1 cellular context compared by ENCODE assay signal in genomic region chr12:3872800-3873636, GRCh38.
A peak's percentile ranks its signal among the peaks of the same experiment; 100 is the strongest.
TF ChIP-seq lines count a peak whose summit lies in the region.

Gene PARP11, minus strand, starts transcription at chr12:3873399. Its CDS starts 170 bp downstream, at chr12:3873229.

TF ChIP-seq in HepG2, 621 proteins besides CTCF, POLR2A, EP300 and RAD21 (continued from another document and continues in another):
- no peak for TF ChIP-seq ZNF740 (CRISPR knock-in tag; IDR thresholded peaks at IDR 0.05)
- TF ChIP-seq NONO (IDR thresholded peaks at IDR 0.05), result no peak
- TF ChIP-seq NONO (CRISPR knock-in tag; conservative IDR thresholded peaks at IDR 0.05), result peak; percentile 39; the same call in 1 of the 2 replicates
- no peak for TF ChIP-seq JUND (CRISPR knock-in tag; IDR thresholded peaks at IDR 0.05)
- TF ChIP-seq ARID2 (CRISPR knock-in tag; IDR thresholded peaks at IDR 0.05; ENCODE audit: borderline replicate concordance), result no peak
- TF ChIP-seq ZNF7 (CRISPR knock-in tag; IDR thresholded peaks at IDR 0.05), result no peak
- TF ChIP-seq ZBTB7A (CRISPR knock-in tag; IDR thresholded peaks at IDR 0.05), result no peak
- TF ChIP-seq ZNF619 (CRISPR knock-in tag; IDR thresholded peaks at IDR 0.05), result no peak
- no peak for TF ChIP-seq ZBTB40 (IDR thresholded peaks at IDR 0.05)
- no peak for TF ChIP-seq ZBTB40 (CRISPR knock-in tag; IDR thresholded peaks at IDR 0.05)
- TF ChIP-seq NCOA2 (CRISPR knock-in tag; IDR thresholded peaks at IDR 0.05), result no peak
- no peak for TF ChIP-seq PLRG1 (conservative IDR thresholded peaks at IDR 0.05)
- peak; percentile 63 for TF ChIP-seq E2F1 (CRISPR knock-in tag; IDR thresholded peaks at IDR 0.05)
- TF ChIP-seq SP140L (CRISPR knock-in tag; IDR thresholded peaks at IDR 0.05; ENCODE audit: borderline replicate concordance), result no peak
- TF ChIP-seq HES4 (CRISPR knock-in tag; IDR thresholded peaks at IDR 0.05; ENCODE audit: borderline replicate concordance), result no peak
- 0 out of 2 replicates have a peak, but pooled peaks have one; percentile 40 for TF ChIP-seq HNF1B (CRISPR knock-in tag; IDR thresholded peaks at IDR 0.05)
- TF ChIP-seq TRAFD1 (CRISPR knock-in tag; IDR thresholded peaks at IDR 0.05; ENCODE audit: borderline replicate concordance), result no peak
- TF ChIP-seq GATAD1 (CRISPR knock-in tag; IDR thresholded peaks at IDR 0.05), result peak; percentile 51
- TF ChIP-seq ZNF605 (CRISPR knock-in tag; IDR thresholded peaks at IDR 0.05), result no peak
- TF ChIP-seq POLR2AphosphoS2 (IDR thresholded peaks at IDR 0.05; ENCODE audit: low read depth, low read length), result no peak
- peak; percentile 73; the same call in 1 of the 2 replicates for TF ChIP-seq ATF1 (CRISPR knock-in tag; IDR thresholded peaks at IDR 0.05)
- TF ChIP-seq ZNF570 (CRISPR knock-in tag; IDR thresholded peaks at IDR 0.05; ENCODE audit: borderline replicate concordance), result no peak
- no peak for TF ChIP-seq SYNCRIP (IDR thresholded peaks at IDR 0.05; ENCODE audit: insufficient read depth, low read depth, low read length)
- peak; percentile 71 for TF ChIP-seq NFYC (CRISPR knock-in tag; IDR thresholded peaks at IDR 0.05)
- TF ChIP-seq PRMT3 (CRISPR knock-in tag; IDR thresholded peaks at IDR 0.05; ENCODE audit: borderline replicate concordance, low read depth), result no peak
- no peak for TF ChIP-seq NKX3-1 (CRISPR knock-in tag; IDR thresholded peaks at IDR 0.05)
- TF ChIP-seq MATR3 (CRISPR knock-in tag; IDR thresholded peaks at IDR 0.05), result no peak
- TF ChIP-seq MIER3 (CRISPR knock-in tag; IDR thresholded peaks at IDR 0.05; ENCODE audit: borderline replicate concordance), result no peak
- no peak for TF ChIP-seq MED8 (CRISPR knock-in tag; IDR thresholded peaks at IDR 0.05; ENCODE audit: insufficient replicate concordance)
- no peak for TF ChIP-seq ZNF772 (CRISPR knock-in tag; IDR thresholded peaks at IDR 0.05)
- TF ChIP-seq KMT2B (CRISPR knock-in tag; IDR thresholded peaks at IDR 0.05), result peak; percentile 58
- TF ChIP-seq HDAC1 (CRISPR knock-in tag; IDR thresholded peaks at IDR 0.05), result peak; percentile 44; the same call in 1 of the 2 replicates
- TF ChIP-seq SPEN (CRISPR knock-in tag; IDR thresholded peaks at IDR 0.05; ENCODE audit: low read depth), result peak; percentile 30; the same call in 1 of the 2 replicates
- TF ChIP-seq ZC3H4 (CRISPR knock-in tag; IDR thresholded peaks at IDR 0.05; ENCODE audit: borderline replicate concordance), result no peak
- TF ChIP-seq ZNF274 (CRISPR knock-in tag; IDR thresholded peaks at IDR 0.05), result no peak
- peak; percentile 68 for TF ChIP-seq POLR2G (IDR thresholded peaks at IDR 0.05; ENCODE audit: low read depth, low read length)
- TF ChIP-seq RXRB (CRISPR knock-in tag; IDR thresholded peaks at IDR 0.05; ENCODE audit: borderline replicate concordance), result no peak
- TF ChIP-seq ZMAT3 (CRISPR knock-in tag; conservative IDR thresholded peaks at IDR 0.05), result 0 out of 2 replicates have a peak, but pooled peaks have one; percentile 30
- TF ChIP-seq FOXP4 (CRISPR knock-in tag; IDR thresholded peaks at IDR 0.05), result no peak
- TF ChIP-seq HIVEP1 (CRISPR knock-in tag; IDR thresholded peaks at IDR 0.05), result no peak
- TF ChIP-seq ZMYM2 (CRISPR knock-in tag; IDR thresholded peaks at IDR 0.05), result no peak
- TF ChIP-seq ZMYM4 (CRISPR knock-in tag; IDR thresholded peaks at IDR 0.05), result peak; percentile 73
- no peak for TF ChIP-seq ZNF646 (CRISPR knock-in tag; IDR thresholded peaks at IDR 0.05)
- no peak for TF ChIP-seq ZNF260 (CRISPR knock-in tag; IDR thresholded peaks at IDR 0.05; ENCODE audit: borderline replicate concordance, low read depth)
